ENCODE assay signal across 13 cellular contexts in the genomic region with DNA sequence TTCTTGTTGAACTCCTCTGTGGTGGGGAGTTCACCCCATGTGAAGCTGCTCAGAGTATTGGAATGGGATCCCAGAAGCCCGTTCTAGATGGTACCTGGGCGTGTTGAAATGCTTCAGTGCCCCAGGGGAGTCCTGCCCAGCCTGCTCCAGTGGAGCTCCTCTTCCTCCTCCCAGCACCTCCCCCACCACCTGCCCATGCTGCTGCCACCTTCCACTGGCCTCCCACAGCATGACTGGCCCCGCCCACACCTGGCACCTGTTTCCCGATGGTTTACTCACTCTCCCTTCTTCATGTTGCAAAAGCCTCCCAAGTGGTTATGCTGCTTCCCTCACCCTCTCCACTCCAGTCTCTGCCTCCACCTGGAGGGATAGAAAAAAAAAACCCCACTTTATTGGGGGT. TPM values are rescaled to one million over a fixed set of nuclear protein-coding genes. Genes with fewer than 3 reads are reported as not detected.
DNase-seq lines count a peak whose midpoint lies in the region; ATAC-seq and TF ChIP-seq lines count a peak whose summit lies in the region.
"Had no signal": no experiment of that assay in that cellular context is flagged by ENCODE, and none has a peak within 500 bp of the region (broad histone marks: within the 10 kb centered on the region; RNA-seq: fewer than 3 reads in every experiment).

No MANE protein-coding gene starts in this region.

- no peak overlapping the region for H3K4me3 ChIP-seq in Peyer's patch
- H3K4me3 ChIP-seq in adrenal gland, result no peak overlapping the region
- H3K4me3 ChIP-seq in SJCRH30, result no peak overlapping the region
- H3K4me3 ChIP-seq: smooth muscle cell had no signal

- ATAC-seq in left lobe of liver (peak; percentile 20), HG03095 (IDR thresholded peaks at IDR 0.05; ENCODE audit: unreplicated experiment) (no peak)
- ATAC-seq: WTC11 had no signal

- H3K9me3 ChIP-seq in Peyer's patch (no peaks in the 10 kb centered on the region), adrenal gland (replicated peaks in 1 of 3) (no peaks in the 10 kb centered on the region), SJCRH30 (replicated peaks) (no peaks in the 10 kb centered on the region)

- no peak for TF ChIP-seq CTCF in Peyer's patch (IDR thresholded peaks at IDR 0.05)
- TF ChIP-seq CTCF in adrenal gland (IDR thresholded peaks at IDR 0.05), result no peak

- intact Hi-C loops in adrenal gland (cut with DNase I), result loop anchor here in 1 of 2 donors (5.0 to 10.0 kb wide), 2 partner anchors 294 to 362 kb away; partner anchors contain the start of gene UNC5B

- H3K27me3 ChIP-seq in Peyer's patch (no peaks in the 10 kb centered on the region), adrenal gland (peaks cover 9% of the 10 kb centered on the region), SJCRH30 (no peaks in the 10 kb centered on the region)

- H3K36me3 ChIP-seq in Peyer's patch (no peaks in the 10 kb centered on the region), adrenal gland (replicated peaks in 1 of 2) (no peaks in the 10 kb centered on the region), SJCRH30 (no peaks in the 10 kb centered on the region)

- 65 to 80% (median 68%) methylated on average over 4 of the region's 4 CpGs for WGBS in adrenal gland, 4 donors

- H3K4me1 ChIP-seq in Peyer's patch, result peaks cover 0 to 3% (median 0%) of the 10 kb centered on the region in 4 donors
- H3K4me1 ChIP-seq in adrenal gland (replicated peaks in 1 of 2), result no peaks in the 10 kb centered on the region
- H3K4me1 ChIP-seq in SJCRH30, result no peaks in the 10 kb centered on the region

- peak; percentile 72 for DNase-seq in DMS153 (lab: John Stamatoyannopoulos, UW)
- DNase-seq in NCI-H187 treated with DMSO at 0.1 percent for 48 hours (lab: John Stamatoyannopoulos, UW), result peak; percentile 42
- DNase-seq in Peyer's patch, result peak in 2 of 3 donors; percentile 61 to 71
- DNase-seq in left lobe of liver (ENCODE audit: low spot score), result no peak
- DNase-seq in activated CD4-positive, alpha-beta T cell treated with anti-CD3 and anti-CD28 coated beads, Interleukin-2, amount 50 U/mL, for 48 hours, result no peak
- DNase-seq in adrenal gland, result no peak
- no peak for DNase-seq in SJCRH30
- DNase-seq: activated naive CD4-positive, alpha-beta T cell treated with Interleukin-2 at 50 U/mL for 16 hours; midbrain; SW 1271 had no signal

- H3K27ac ChIP-seq in Peyer's patch (no peak overlapping the region), adrenal gland (no peak overlapping the region), SJCRH30 (no peak overlapping the region)

- TF ChIP-seq POLR2A in Peyer's patch (IDR thresholded peaks at IDR 0.05) (no peak), adrenal gland (IDR thresholded peaks at IDR 0.05) (no peak)

RNA-seq across cellular contexts. Expression of gene PCBD1, which starts 32.2 kb away (rescaled TPM):
- total RNA-seq in Peyer's patch (10 to 100 TPM; 38.8 to 63.5 (median 55.9) TPM), left lobe of liver (239 TPM), adrenal gland (100 to 1,000 TPM in 7 of 8 donors, 10 to 100 TPM in 1; 42.7 to 160 (median 134) TPM)
- polyA plus RNA-seq in adrenal gland, result 100 to 1,000 TPM in 2 of 3 donors, 10 to 100 TPM in 1; 76.5 to 213 (median 188) TPM
- total RNA-seq in SJCRH30 (2014; rRNA removed; shearing (Covaris generic)), result 25.5 TPM in 2 replicates

Comparison
In these comparisons a context has a peak if more than half of its experiments do, and no peak if none do; other contexts are left out.
1. DNase-seq: peak in DMS153 (single experiment), NCI-H187 treated with DMSO at 0.1 percent for 48 hours (single experiment) and Peyer's patch (2 of 3); none in left lobe of liver (single experiment), activated CD4-positive, alpha-beta T cell treated with anti-CD3 and anti-CD28 coated beads, Interleukin-2, amount 50 U/mL, for 48 hours (0 of 2), adrenal gland (0 of 7) and SJCRH30 (0 of 2).